In the genomic region with DNA sequence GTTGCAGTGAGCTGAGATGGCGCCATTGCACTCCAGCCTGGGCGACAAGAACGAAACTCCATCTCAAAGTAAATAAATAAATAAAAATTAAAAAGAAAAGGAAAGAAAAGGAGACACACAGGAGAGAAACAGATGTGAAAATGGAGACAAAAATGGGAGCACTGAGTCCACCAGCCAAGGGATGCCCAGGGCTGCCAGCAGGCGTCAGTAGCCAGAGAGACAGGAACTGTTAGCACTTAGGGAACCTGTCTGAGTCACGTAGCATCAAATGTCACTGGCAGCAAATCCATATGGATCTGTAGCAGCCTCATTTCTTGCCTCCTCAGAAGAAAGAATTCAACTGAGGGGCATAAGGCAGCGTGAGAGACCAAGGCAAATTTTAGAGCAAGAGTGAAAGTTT, we compare ENCODE assay signal across 21 cellular contexts.
DNase-seq lines count a peak whose midpoint lies in the region; ATAC-seq, FAIRE-seq and TF ChIP-seq lines count a peak whose summit lies in the region.
"Had no signal": no experiment of that assay in that cellular context is flagged by ENCODE, and none has a peak within 500 bp of the region (broad histone marks: within the 10 kb centered on the region; RNA-seq: fewer than 3 reads in every experiment).

No MANE protein-coding gene starts in this region.

- H3K36me3 ChIP-seq in H1 (ENCODE audit: control insufficient read depth in 2 of 4, insufficient read depth in 4 of 4, low read length in 3 of 4): no peaks in the 10 kb centered on the region
- H3K36me3 ChIP-seq: BLaER1 treated with 17β-estradiol and CSF1 and Interleukin-3, amounts not matched to agents 10 nM and 100 nM; heart right ventricle; right atrium auricular region; upper lobe of left lung had no signal

- H3K4me2 ChIP-seq in A549 (no peak overlapping the region), H1 (ENCODE audit: insufficient read depth in 1 of 2, low read depth in 2 of 2, low read length in 2 of 2) (no peak overlapping the region)
- H3K4me2 ChIP-seq: BLaER1 treated with 17β-estradiol and CSF1 and Interleukin-3, amounts not matched to agents 10 nM and 100 nM had no signal

- no peak overlapping the region for H3K14ac ChIP-seq in H1 (ENCODE audit: insufficient read length)

- no peak overlapping the region for H2BK12ac ChIP-seq in H1 (ENCODE audit: low read depth, low read length)

- 48% methylated on average over 6 of the region's 6 CpGs for WGBS in A549 (ENCODE audit: missing lambda C conversion rate)
- WGBS in H1 (ENCODE audit: extremely low coverage in 1 of 2, insufficient coverage in 1 of 2, insufficient read length in 1 of 2, insufficient replicate concordance in 2 of 2, low coverage in 1 of 2, low lambda C conversion rate in 2 of 2, missing lambda C conversion rate in 1 of 2), 2 experiments: 92% methylated on average over 6 of the region's 6 CpGs; no CpG with 5 or more reads in 1 of the 2 experiments

- CTCF ChIA-PET in A549 (lab: Yijun Ruan, JAX) (interaction anchor here (1.0 to 2.4 kb wide), 2 partner anchors 15 to 16 kb away, joined by 6 to 14 read pairs; no protein-coding TSS in a partner anchor), H1 (lab: Charles Lee; ENCODE audit: partially characterized antibody) (interaction anchor here (0.9 to 2.4 kb wide), 4 partner anchors 9 to 16 kb away, joined by 3 to 11 read pairs (median 6); no protein-coding TSS in a partner anchor)

- H3K79me2 ChIP-seq in H1 (ENCODE audit: control insufficient read depth in 1 of 2, insufficient read depth in 2 of 2, low read length in 2 of 2): no peaks in the 10 kb centered on the region

- H3K27me3 ChIP-seq in H1 (replicated peaks in 1 of 4; ENCODE audit: control insufficient read depth in 3 of 4, extremely low read depth in 1 of 4, insufficient read depth in 3 of 4, low read length in 3 of 4): no peaks in the 10 kb centered on the region
- H3K27me3 ChIP-seq: BLaER1 treated with 17β-estradiol and CSF1 and Interleukin-3, amounts not matched to agents 10 nM and 100 nM; right atrium auricular region; upper lobe of left lung had no signal

- H3K9me3 ChIP-seq in A549: no peaks in the 10 kb centered on the region
- H3K9me3 ChIP-seq in H1 (ENCODE audit: insufficient read depth in 2 of 2, low read depth in 1 of 2, low read length in 1 of 2): no peaks in the 10 kb centered on the region
- H3K9me3 ChIP-seq: right atrium auricular region, upper lobe of left lung had no signal

- no peak overlapping the region for H3K27ac ChIP-seq in A549
- H3K27ac ChIP-seq in H1 (ENCODE audit: low read depth, low read length): no peak overlapping the region
- H3K27ac ChIP-seq: BLaER1 treated with 17β-estradiol and CSF1 and Interleukin-3, amounts not matched to agents 10 nM and 100 nM; heart right ventricle; right atrium auricular region; upper lobe of left lung had no signal

- no peak overlapping the region for H4K91ac ChIP-seq in H1 (replicated peaks; ENCODE audit: insufficient read length, low read length)

- no peak overlapping the region for H2BK5ac ChIP-seq in H1 (ENCODE audit: low read depth, low read length)

- FAIRE-seq in A549 (lab: Jason Lieb, UNC) (no peak), H1 (lab: Jason Lieb, UNC) (no peak)
- FAIRE-seq: endothelial cell of umbilical vein, G401.6 had no signal

- no peaks in the 10 kb centered on the region for H3K79me1 ChIP-seq in H1 (ENCODE audit: low read depth, low read length)

- H4K8ac ChIP-seq in H1 (ENCODE audit: extremely low read depth, insufficient read depth, low read length): no peak overlapping the region

- ATAC-seq in A549 (peak; percentile 69 to 70; a peak in 4 of 6 replicates), GM21576 (IDR thresholded peaks at IDR 0.05; ENCODE audit: unreplicated experiment) (no peak), HG02610 (IDR thresholded peaks at IDR 0.05; ENCODE audit: unreplicated experiment) (no peak), GM18861 (IDR thresholded peaks at IDR 0.05; ENCODE audit: unreplicated experiment) (no peak), left lobe of liver (no peak)
- ATAC-seq: activated CD4-positive, CD25-positive, alpha-beta regulatory T cell treated with anti-CD3 and anti-CD28 coated beads, Interleukin-2, amount 50 U/mL, for 24 hours; heart right ventricle had no signal

- H3K23ac ChIP-seq in H1 (ENCODE audit: insufficient read length): no peak overlapping the region

- H2BK15ac ChIP-seq in H1 (ENCODE audit: low read length): no peak overlapping the region

- H2AK5ac ChIP-seq in H1 (ENCODE audit: low read depth, low read length): no peak overlapping the region

- no peak overlapping the region for H4K5ac ChIP-seq in H1 (ENCODE audit: insufficient read length, low read depth, low read length)

- no peaks in the 10 kb centered on the region for H4K20me1 ChIP-seq in H1 (replicated peaks in 1 of 2; ENCODE audit: control insufficient read depth in 1 of 2, insufficient read depth in 2 of 2, low read length in 2 of 2)
- H4K20me1 ChIP-seq: BLaER1 treated with 17β-estradiol and CSF1 and Interleukin-3, amounts not matched to agents 10 nM and 100 nM had no signal

- no peak overlapping the region for H3K56ac ChIP-seq in H1 (replicated peaks; ENCODE audit: insufficient read length, low read depth, low read length)

- H3K4me3 ChIP-seq in A549: no peak overlapping the region
- no peak overlapping the region for H3K4me3 ChIP-seq in NB4 (ENCODE audit: low read depth, low read length)
- no peak overlapping the region for H3K4me3 ChIP-seq in H1 (ENCODE audit: extremely low read depth in 1 of 4, insufficient read depth in 2 of 4, low read depth in 3 of 4, low read length in 4 of 4)
- H3K4me3 ChIP-seq: BLaER1 treated with 17β-estradiol and CSF1 and Interleukin-3, amounts not matched to agents 10 nM and 100 nM; heart right ventricle; right atrium auricular region; upper lobe of left lung had no signal

- no peak overlapping the region for H2BK20ac ChIP-seq in H1 (ENCODE audit: low read length)

- H2BK120ac ChIP-seq in H1 (replicated peaks; ENCODE audit: low read depth, low read length): no peak overlapping the region

- no peak overlapping the region for H2AFZ ChIP-seq in H1 (ENCODE audit: low read length)

- H3K4me1 ChIP-seq in A549: no peaks in the 10 kb centered on the region
- H3K4me1 ChIP-seq in H1 (replicated peaks in 1 of 4; ENCODE audit: control insufficient read depth in 3 of 4, insufficient read depth in 4 of 4, low read length in 3 of 4): no peaks in the 10 kb centered on the region
- H3K4me1 ChIP-seq: BLaER1 treated with 17β-estradiol and CSF1 and Interleukin-3, amounts not matched to agents 10 nM and 100 nM; heart right ventricle; right atrium auricular region; upper lobe of left lung had no signal

- TF ChIP-seq POLR2A in A549 (IDR thresholded peaks at IDR 0.05; ENCODE audit: low read length) (no peak), NB4 (IDR thresholded peaks at IDR 0.05; ENCODE audit: extremely low read depth, insufficient read length) (no peak), H1 (IDR thresholded peaks at IDR 0.05; ENCODE audit: control extremely low read depth in 1 of 2, low read depth in 2 of 2, low read length in 2 of 2) (no peak)

- TF ChIP-seq RAD21 in A549 (conservative IDR thresholded peaks at IDR 0.05 in 1 of 2, IDR thresholded peaks at IDR 0.05 in 1 of 2): no peak
- TF ChIP-seq RAD21 in H1 (IDR thresholded peaks at IDR 0.05 in 1 of 2, conservative IDR thresholded peaks at IDR 0.05 in 1 of 2; ENCODE audit: low read depth in 2 of 2, low read length in 2 of 2): peak; percentile 27 to 37; a peak in 2 of 4 replicates

- DNase-seq in A549 (ENCODE audit: low read depth in 1 of 2, low spot score in 1 of 2) (peak in 1 of 2 experiments; percentile 21), EL (peak; percentile 9), NB4 (ENCODE audit: low read depth) (no peak), H1 (ENCODE audit: low read depth in 1 of 2, low spot score in 2 of 2) (peak in 1 of 2 experiments; percentile 28), left lobe of liver (ENCODE audit: low spot score) (no peak)
- DNase-seq: caudate nucleus; GOT3; heart right ventricle; naive B cell; NCI-H1417; stimulated activated CD4-positive, alpha-beta T cell treated with anti-CD3 and anti-CD28 coated beads, Interleukin-4, amount 100 ng/mL, for 1 hour; SW 1271; upper lobe of left lung had no signal

- H3K9ac ChIP-seq in H1 (replicated peaks in 1 of 4; ENCODE audit: extremely low read depth in 1 of 4, low read depth in 3 of 4, low read length in 3 of 4): no peak overlapping the region
- H3K9ac ChIP-seq: BLaER1 treated with 17β-estradiol and CSF1 and Interleukin-3, amounts not matched to agents 10 nM and 100 nM had no signal

- TF ChIP-seq CTCF in A549 (IDR thresholded peaks at IDR 0.05): no peak
- peak; percentile 6 for TF ChIP-seq CTCF in NB4 (IDR thresholded peaks at IDR 0.05; ENCODE audit: low read depth, low read length)
- TF ChIP-seq CTCF in H1 (IDR thresholded peaks at IDR 0.05; ENCODE audit: control extremely low read depth in 1 of 3, insufficient read depth in 1 of 3, low read depth in 1 of 3, low read length in 3 of 3): peak; percentile 24 to 41 (median 30); a peak in 3 of 4 replicates

- H3K4ac ChIP-seq in H1 (replicated peaks; ENCODE audit: insufficient read length, low read depth, low read length): no peak overlapping the region

- H3K18ac ChIP-seq in H1 (ENCODE audit: extremely low read depth, low read length): no peak overlapping the region

- TF ChIP-seq EP300 in A549 (IDR thresholded peaks at IDR 0.05) (no peak), H1 (IDR thresholded peaks at IDR 0.05; ENCODE audit: borderline replicate concordance in 1 of 2, low read depth in 2 of 2, low read length in 2 of 2) (no peak)

- no peaks in the 10 kb centered on the region for H3K23me2 ChIP-seq in H1 (ENCODE audit: low read depth, low read length)

- POLR2A ChIA-PET in A549 (lab: Yijun Ruan, JAX): no interaction called here
- POLR2A ChIA-PET in H1 (lab: Charles Lee; ENCODE audit: partially characterized antibody): no interaction called here

TF ChIP-seq in A549, 52 proteins besides CTCF, POLR2A, EP300 and RAD21:
- TF ChIP-seq TP53 (CRISPR knock-in tag; IDR thresholded peaks at IDR 0.05): no peak
- no peak for TF ChIP-seq JUN (IDR thresholded peaks at IDR 0.05)
- TF ChIP-seq MAFK (IDR thresholded peaks at IDR 0.05; ENCODE audit: partially characterized antibody): no peak
- no peak for TF ChIP-seq HDAC2 (IDR thresholded peaks at IDR 0.05)
- no peak for TF ChIP-seq ESRRA (IDR thresholded peaks at IDR 0.05; ENCODE audit: borderline replicate concordance, low read length)
- TF ChIP-seq NPAS2 (CRISPR knock-in tag; IDR thresholded peaks at IDR 0.05; ENCODE audit: borderline replicate concordance): no peak

TF ChIP-seq in H1, 55 proteins besides CTCF, POLR2A, EP300 and RAD21 (continues in another document):
- TF ChIP-seq BRCA1 (IDR thresholded peaks at IDR 0.05; ENCODE audit: low read depth, low read length) (no peak), CBX8 (IDR thresholded peaks at IDR 0.05; ENCODE audit: borderline replicate concordance, low read depth, low read length) (no peak), HDAC2 (IDR thresholded peaks at IDR 0.05; ENCODE audit: borderline replicate concordance in 1 of 2, low read depth in 2 of 2, low read length in 2 of 2) (no peak), MAFK (IDR thresholded peaks at IDR 0.05; ENCODE audit: low read depth, low read length) (no peak), SP2 (IDR thresholded peaks at IDR 0.05; ENCODE audit: low read length) (no peak), CTBP2 (IDR thresholded peaks at IDR 0.05; ENCODE audit: borderline replicate concordance, insufficient read depth, insufficient read length, low read length) (no peak), FOSL1 (IDR thresholded peaks at IDR 0.05; ENCODE audit: insufficient read depth, low read depth, low read length) (no peak)

Comparison
In these comparisons a context has a peak if more than half of its experiments do, and no peak if none do; other contexts are left out.
1. ATAC-seq: peak in A549 (2 of 2); none in GM21576 (single experiment), HG02610 (single experiment), GM18861 (single experiment) and left lobe of liver (single experiment).